22 cellular contexts compared by ENCODE assay signal in the genomic region with DNA sequence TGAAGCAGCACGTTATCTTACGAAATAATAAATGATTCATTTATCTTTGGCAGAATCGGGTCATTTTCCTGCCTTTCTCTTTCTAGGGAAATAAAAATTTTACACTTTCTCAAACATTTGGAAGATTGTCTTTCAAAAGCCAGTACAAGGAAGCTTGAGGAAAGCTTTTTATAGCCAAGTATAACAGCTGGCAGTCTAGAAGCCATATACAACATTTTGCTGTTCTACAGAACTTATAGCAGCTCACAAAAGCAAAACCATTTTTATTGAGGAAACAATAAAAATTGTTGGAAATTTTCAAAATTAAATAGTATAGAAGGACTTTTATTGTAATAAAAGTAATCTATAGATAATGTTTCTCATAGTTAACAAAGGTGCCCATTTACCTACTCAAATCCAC.
"Had no signal": no experiment of that assay in that cellular context is flagged by ENCODE, and none has a peak within 500 bp of the region (broad histone marks: within the 10 kb centered on the region; RNA-seq: fewer than 3 reads in every experiment).

No MANE protein-coding gene starts in this region.

- H3K4me1 Mint-ChIP-seq: central memory CD8-positive, alpha-beta T cell; nephron had no signal

- H3K27ac Mint-ChIP-seq: activated naive CD8-positive, alpha-beta T cell; nephron; stimulated activated naive CD8-positive, alpha-beta T cell treated with anti-CD3 and anti-CD28 coated beads, Interleukin-15, Interleukin-2, amounts not matched to agents 100 ng/mL and 50 ng/mL, for 24 hours had no signal

- H3K79me2 ChIP-seq: hepatocyte had no signal

- H2AFZ ChIP-seq: hepatocyte had no signal

- ATAC-seq: left ventricle myocardium superior had no signal

- H3K36me3 ChIP-seq: adrenal gland, esophagus squamous epithelium, neutrophil, ovary, prostate gland, right atrium auricular region, suprapubic skin, tibial nerve, WERI-Rb-1 had no signal

- DNase-seq: activated CD4-positive, alpha-beta T cell treated with anti-CD3 and anti-CD28 coated beads for 1 hour; activated CD4-positive, alpha-beta T cell treated with anti-CD3 and anti-CD28 coated beads, Interleukin-2, amount 50 U/mL, for 1 hour; activated T-cell treated with anti-CD3 and anti-CD28 coated beads, Interleukin-2, amount 50 U/mL, for 1 hour; adrenal gland; esophagus squamous epithelium; foreskin melanocyte; left ventricle myocardium superior; midbrain; ovary; stimulated activated CD4-positive, alpha-beta T cell treated with anti-CD3 and anti-CD28 coated beads, Interleukin-4, amount 100 ng/mL, for 4 hours; T-helper 1 cell; WERI-Rb-1 had no signal

- H3K27ac ChIP-seq: adrenal gland, esophagus squamous epithelium, hepatocyte, neutrophil, ovary, prostate gland, right atrium auricular region, suprapubic skin, tibial nerve, WERI-Rb-1 had no signal

- H3K27me3 Mint-ChIP-seq: activated naive CD8-positive, alpha-beta T cell; central memory CD8-positive, alpha-beta T cell; stimulated activated naive CD8-positive, alpha-beta T cell treated with anti-CD3 and anti-CD28 coated beads, Interleukin-15, Interleukin-2, amounts not matched to agents 100 ng/mL and 50 ng/mL, for 24 hours had no signal

- H3K4me1 ChIP-seq: esophagus squamous epithelium, prostate gland, right atrium auricular region, suprapubic skin, tibial nerve had no signal

- H3K9me3 Mint-ChIP-seq: central memory CD8-positive, alpha-beta T cell had no signal

- H3K4me3 ChIP-seq: adrenal gland, esophagus squamous epithelium, hepatocyte, ovary, prostate gland, right atrium auricular region, suprapubic skin, tibial nerve had no signal

- H3K4me2 ChIP-seq: hepatocyte had no signal

- H3K9me3 ChIP-seq: adrenal gland, esophagus squamous epithelium, neutrophil, ovary, prostate gland, suprapubic skin had no signal

- H3K4me3 Mint-ChIP-seq: activated naive CD8-positive, alpha-beta T cell; central memory CD8-positive, alpha-beta T cell; nephron; stimulated activated naive CD8-positive, alpha-beta T cell treated with anti-CD3 and anti-CD28 coated beads, Interleukin-15, Interleukin-2, amounts not matched to agents 100 ng/mL and 50 ng/mL, for 24 hours had no signal

- H3K27me3 ChIP-seq: adrenal gland, esophagus squamous epithelium, hepatocyte, neutrophil, ovary, right atrium auricular region, suprapubic skin, tibial nerve had no signal
